Comparison of ENCODE assay signal across 30 cellular contexts in the genomic region with DNA sequence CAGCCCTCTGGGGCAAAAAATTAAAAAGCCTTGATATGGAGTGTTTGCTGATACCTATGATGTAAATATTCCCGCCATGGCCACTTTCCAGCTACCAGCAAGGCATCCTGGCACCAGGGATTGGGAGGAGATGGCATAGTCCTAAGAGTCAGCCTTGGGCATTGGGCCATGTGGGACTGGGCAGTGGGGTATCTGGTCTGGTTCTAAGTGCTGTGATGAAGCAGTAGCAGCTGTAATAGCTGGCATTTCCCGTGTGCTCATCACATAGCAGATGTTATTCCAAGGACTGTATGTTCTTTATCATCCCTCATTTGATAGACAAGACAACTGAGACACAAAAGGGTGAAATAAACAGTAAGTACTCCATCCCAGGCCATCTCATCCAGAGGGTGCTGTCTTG.
"Had no signal": no experiment of that assay in that cellular context is flagged by ENCODE, and none has a peak within 500 bp of the region (broad histone marks: within the 10 kb centered on the region; RNA-seq: fewer than 3 reads in every experiment).

No MANE protein-coding gene starts in this region.

- H3K27ac Mint-ChIP-seq: natural killer cell; neural progenitor cell; stimulated activated memory B cell treated with anti-CD40 and anti-IgM and Interleukin-4, amounts not matched to agents 10 μg/mL and 1 μg/mL and 100 μg/mL, for 72 hours had no signal

- H3K9me3 ChIP-seq: tibial artery, upper lobe of right lung had no signal

- H3K9ac ChIP-seq: neural progenitor cell, parathyroid adenoma had no signal

- H3K4me3 ChIP-seq: esophagus squamous epithelium, neural progenitor cell, skin epidermis, stomach, tibial artery, upper lobe of right lung had no signal

- H3K4me1 Mint-ChIP-seq: neural progenitor cell had no signal

- H3K79me2 ChIP-seq: parathyroid adenoma had no signal

- H3K27me3 Mint-ChIP-seq: central memory CD8-positive, alpha-beta T cell; stimulated activated memory B cell treated with anti-CD40 and anti-IgM and Interleukin-4, amounts not matched to agents 10 μg/mL and 1 μg/mL and 100 μg/mL, for 72 hours had no signal

- H2AFZ ChIP-seq: neural progenitor cell, parathyroid adenoma had no signal

- H3K4me2 ChIP-seq: neural progenitor cell had no signal

- H3K27me3 ChIP-seq: esophagus squamous epithelium, neural progenitor cell, stomach, tibial artery, upper lobe of right lung had no signal

- ATAC-seq: left ventricle myocardium superior; natural killer cell; stimulated activated memory B cell treated with anti-CD40 and anti-IgM and Interleukin-4, amounts not matched to agents 10 μg/mL and 1 μg/mL and 100 μg/mL, for 72 hours had no signal

- H3K9me3 Mint-ChIP-seq: central memory CD8-positive, alpha-beta T cell; natural killer cell; stimulated activated memory B cell treated with anti-CD40 and anti-IgM and Interleukin-4, amounts not matched to agents 10 μg/mL and 1 μg/mL and 100 μg/mL, for 72 hours had no signal

- H3K4me1 ChIP-seq: neural progenitor cell, parathyroid adenoma had no signal

- H3K36me3 ChIP-seq: neural progenitor cell had no signal

- H3K36me3 Mint-ChIP-seq: natural killer cell had no signal

- H3K27ac ChIP-seq: esophagus squamous epithelium, neural progenitor cell, parathyroid adenoma, skin epidermis, stomach, tibial artery, upper lobe of right lung had no signal

- H3K4me3 Mint-ChIP-seq: central memory CD8-positive, alpha-beta T cell; natural killer cell; neural progenitor cell; stimulated activated memory B cell treated with anti-CD40 and anti-IgM and Interleukin-4, amounts not matched to agents 10 μg/mL and 1 μg/mL and 100 μg/mL, for 72 hours had no signal

- DNase-seq: activated CD4-positive, alpha-beta T cell treated with anti-CD3 and anti-CD28 coated beads for 48 hours; activated CD4-positive, alpha-beta T cell treated with anti-CD3 and anti-CD28 coated beads, Interleukin-2, amount 50 U/mL, for 48 hours; activated CD4-positive, CD25-positive, alpha-beta regulatory T cell; activated CD8-positive, alpha-beta memory T cell treated with anti-CD3 and anti-CD28 coated beads for 24 hours; activated CD8-positive, alpha-beta memory T cell treated with anti-CD3 and anti-CD28 coated beads, Interleukin-2, amount 50 U/mL, for 4 hours; activated gamma-delta T cell; activated naive CD4-positive, alpha-beta T cell treated with anti-CD3 and anti-CD28 coated beads, Interleukin-2, amount 50 U/mL, for 16 hours; activated T-cell treated with anti-CD3 and anti-CD28 coated beads, Interleukin-2, amount 50 U/mL, for 1 hour; amniotic stem cell; dermis blood vessel endothelial cell; effector CD4-positive, alpha-beta T cell; esophagus squamous epithelium; foreskin melanocyte; islet precursor cell; left ventricle myocardium superior; mammary epithelial cell; midbrain; natural killer cell; occipital lobe; right cardiac atrium; stimulated activated CD4-positive, alpha-beta T cell treated with anti-CD3 and anti-CD28 coated beads, Interleukin-12 subunit alpha, Interleukin-12 subunit beta, amount 100 ng/mL, for 4 hours; stimulated activated CD4-positive, alpha-beta T cell treated with anti-CD3 and anti-CD28 coated beads, Interleukin-4, amount 100 ng/mL, for 1 hour; stomach; tibial artery; upper lobe of right lung had no signal
